Comparison of ENCODE assay signal across 15 cellular contexts in genomic region chr14:55221968-55222367, GRCh38. TPM values are rescaled to one million over a fixed set of nuclear protein-coding genes. Genes with fewer than 3 reads are reported as not detected.
"Had no signal": no experiment of that assay in that cellular context is flagged by ENCODE, and none has a peak within 500 bp of the region (broad histone marks: within the 10 kb centered on the region; RNA-seq: fewer than 3 reads in every experiment).

No MANE protein-coding gene starts in this region.

- H3K79me2 ChIP-seq: parathyroid adenoma had no signal

- H3K9ac ChIP-seq: parathyroid adenoma had no signal

- H3K4me1 Mint-ChIP-seq: immature natural killer cell; naive thymus-derived CD4-positive, alpha-beta T cell; nephron progenitor cell had no signal

- H3K27me3 ChIP-seq: gastrocnemius medialis, heart right ventricle, suprapubic skin, thyroid gland, upper lobe of left lung, uterus had no signal

- H3K27ac ChIP-seq: gastrocnemius medialis, heart right ventricle, parathyroid adenoma, psoas muscle, suprapubic skin, thyroid gland, upper lobe of left lung, uterus had no signal

- H3K9me3 ChIP-seq: gastrocnemius medialis, thyroid gland had no signal

- ATAC-seq: gastrocnemius medialis; heart right ventricle; naive thymus-derived CD4-positive, alpha-beta T cell; psoas muscle; sciatic nerve; stimulated activated naive CD8-positive, alpha-beta T cell treated with anti-CD3 and anti-CD28 coated beads, Interleukin-15, Interleukin-2, amounts not matched to agents 100 U/mL and 50 U/mL, for 24 hours had no signal

- H3K36me3 ChIP-seq: gastrocnemius medialis, heart right ventricle, suprapubic skin, thyroid gland, upper lobe of left lung, uterus had no signal

- H2AFZ ChIP-seq: parathyroid adenoma had no signal

- DNase-seq: cerebellar nuclear complex; gastrocnemius medialis; heart right ventricle; immature natural killer cell; naive thymus-derived CD4-positive, alpha-beta T cell; nephron progenitor cell; psoas muscle; stimulated activated naive CD8-positive, alpha-beta T cell treated with anti-CD3 and anti-CD28 coated beads, Interleukin-15, Interleukin-2, amounts not matched to agents 100 U/mL and 50 U/mL, for 24 hours; thyroid gland; upper lobe of left lung; uterus had no signal

- H3K4me1 ChIP-seq: gastrocnemius medialis, heart right ventricle, parathyroid adenoma, psoas muscle, suprapubic skin, thyroid gland, upper lobe of left lung, uterus had no signal

- H3K27ac Mint-ChIP-seq: immature natural killer cell; naive thymus-derived CD4-positive, alpha-beta T cell had no signal

- H3K4me3 ChIP-seq: gastrocnemius medialis, heart right ventricle, psoas muscle, suprapubic skin, thyroid gland, upper lobe of left lung, uterus had no signal

- H3K4me3 Mint-ChIP-seq: immature natural killer cell; naive thymus-derived CD4-positive, alpha-beta T cell; nephron progenitor cell had no signal

RNA-seq across cellular contexts. Expression of gene DLGAP5, which starts 30.6 kb away (rescaled TPM):
- total RNA-seq: gastrocnemius medialis, mesenteric fat pad had no signal
- polyA plus RNA-seq: naive thymus-derived CD4-positive, alpha-beta T cell had no signal
